In genomic region chr3:14298442-14298841, GRCh38 we compare ENCODE assay signal across 14 cellular contexts.
A peak's percentile ranks its signal among the peaks of the same experiment; 100 is the strongest.
DNase-seq lines count a peak whose midpoint lies in the region; ATAC-seq and TF ChIP-seq lines count a peak whose summit lies in the region.
"Had no signal": no experiment of that assay in that cellular context is flagged by ENCODE, and none has a peak within 500 bp of the region (broad histone marks: within the 10 kb centered on the region; RNA-seq: fewer than 3 reads in every experiment).

No MANE protein-coding gene starts in this region.

- DNase-seq in activated naive CD8-positive, alpha-beta T cell treated with anti-CD3 and anti-CD28 coated beads, Interleukin-2, amount 10 ng/mL, durations not matched to agents 7 days and 5 days: no peak
- no peak for DNase-seq in activated naive CD8-positive, alpha-beta T cell treated with anti-CD3 and anti-CD28 coated beads for 36 hours
- DNase-seq in esophagus muscularis mucosa (ENCODE audit: extremely low spot score) (no peak), osteoblast (ENCODE audit: insufficient read length, low spot score, missing footprints) (peak; percentile 53), mucosa of descending colon (no peak)
- DNase-seq: Kasumi-1, NCI-H2029, NCI-H524 had no signal

- POLR2A ChIA-PET in activated naive CD8-positive, alpha-beta T cell treated with anti-CD3 and anti-CD28 coated beads, Interleukin-2, amount 10 ng/mL, durations not matched to agents 7 days and 5 days (lab: Charles Lee): no interaction called here

- H3K4me1 Mint-ChIP-seq in activated naive CD8-positive, alpha-beta T cell treated with anti-CD3 and anti-CD28 coated beads, Interleukin-2, amount 10 ng/mL, durations not matched to agents 7 days and 5 days: peaks cover 19% of the 10 kb centered on the region
- H3K4me1 Mint-ChIP-seq in activated naive CD8-positive, alpha-beta T cell treated with anti-CD3 and anti-CD28 coated beads for 36 hours: no peaks in the 10 kb centered on the region

- H3K36me3 Mint-ChIP-seq in activated naive CD8-positive, alpha-beta T cell treated with anti-CD3 and anti-CD28 coated beads, Interleukin-2, amount 10 ng/mL, durations not matched to agents 7 days and 5 days: no peaks in the 10 kb centered on the region
- no peaks in the 10 kb centered on the region for H3K36me3 Mint-ChIP-seq in activated naive CD8-positive, alpha-beta T cell treated with anti-CD3 and anti-CD28 coated beads for 36 hours

- H3K4me1 ChIP-seq in esophagus muscularis mucosa: peaks cover 5 to 19% (median 17%) of the 10 kb centered on the region in 4 donors
- H3K4me1 ChIP-seq in osteoblast (ENCODE audit: insufficient read depth, low read length): no peaks in the 10 kb centered on the region
- peaks cover 17% of the 10 kb centered on the region for H3K4me1 ChIP-seq in mucosa of descending colon (ENCODE audit: low read depth)

- H3K27ac Mint-ChIP-seq in activated naive CD8-positive, alpha-beta T cell treated with anti-CD3 and anti-CD28 coated beads, Interleukin-2, amount 10 ng/mL, durations not matched to agents 7 days and 5 days: peak overlapping the region; percentile 61
- H3K27ac Mint-ChIP-seq in activated naive CD8-positive, alpha-beta T cell treated with anti-CD3 and anti-CD28 coated beads for 36 hours: no peak overlapping the region

- intact Hi-C loops in esophagus muscularis mucosa (cut with DNase I) (no loop called here), mucosa of descending colon (cut with DNase I, micrococcal nuclease) (no loop called here)

- peaks cover 22% of the 10 kb centered on the region for H3K27me3 Mint-ChIP-seq in activated naive CD8-positive, alpha-beta T cell treated with anti-CD3 and anti-CD28 coated beads, Interleukin-2, amount 10 ng/mL, durations not matched to agents 7 days and 5 days
- H3K27me3 Mint-ChIP-seq in activated naive CD8-positive, alpha-beta T cell treated with anti-CD3 and anti-CD28 coated beads for 36 hours: peaks cover 18% of the 10 kb centered on the region

- H3K4me3 ChIP-seq in esophagus muscularis mucosa (no peak overlapping the region), osteoblast (ENCODE audit: insufficient read depth, low read length) (no peak overlapping the region), mucosa of descending colon (no peak overlapping the region)
- H3K4me3 ChIP-seq: BLaER1 treated with 17β-estradiol and CSF1 and Interleukin-3, amounts not matched to agents 10 nM and 100 nM; SJSA1 had no signal

- H3K27me3 ChIP-seq in esophagus muscularis mucosa (peaks cover 0 to 18% (median 0%) of the 10 kb centered on the region in 4 donors), osteoblast (ENCODE audit: insufficient read depth, low read length) (peaks cover 10% of the 10 kb centered on the region)
- H3K27me3 ChIP-seq: SJSA1 had no signal

- no peak overlapping the region for H3K4me2 ChIP-seq in osteoblast (ENCODE audit: insufficient read depth, low read length)
- H3K4me2 ChIP-seq: BLaER1 treated with 17β-estradiol and CSF1 and Interleukin-3, amounts not matched to agents 10 nM and 100 nM had no signal

- no peaks in the 10 kb centered on the region for H3K9me3 ChIP-seq in esophagus muscularis mucosa
- no peaks in the 10 kb centered on the region for H3K9me3 ChIP-seq in osteoblast (ENCODE audit: low read depth, low read length)
- H3K9me3 ChIP-seq in mucosa of descending colon: no peaks in the 10 kb centered on the region
- H3K9me3 ChIP-seq: SJSA1 had no signal

- peak overlapping the region; percentile 26 for H3K4me3 Mint-ChIP-seq in activated naive CD8-positive, alpha-beta T cell treated with anti-CD3 and anti-CD28 coated beads, Interleukin-2, amount 10 ng/mL, durations not matched to agents 7 days and 5 days
- H3K4me3 Mint-ChIP-seq in activated naive CD8-positive, alpha-beta T cell treated with anti-CD3 and anti-CD28 coated beads for 36 hours: no peak overlapping the region

- H3K36me3 ChIP-seq in esophagus muscularis mucosa (no peaks in the 10 kb centered on the region), osteoblast (ENCODE audit: insufficient read depth, low read length) (no peaks in the 10 kb centered on the region), mucosa of descending colon (ENCODE audit: low read depth) (no peaks in the 10 kb centered on the region)
- H3K36me3 ChIP-seq: BLaER1 treated with 17β-estradiol and CSF1 and Interleukin-3, amounts not matched to agents 10 nM and 100 nM; SJSA1 had no signal

- peak overlapping the region; percentile 57 to 72 (median 67) for H3K27ac ChIP-seq in esophagus muscularis mucosa (replicated peaks in 1 of 4)
- no peak overlapping the region for H3K27ac ChIP-seq in osteoblast (ENCODE audit: low read depth, low read length)
- H3K27ac ChIP-seq: BLaER1 treated with 17β-estradiol and CSF1 and Interleukin-3, amounts not matched to agents 10 nM and 100 nM; RWPE1; SJSA1 had no signal

- no peak overlapping the region for H2AFZ ChIP-seq in osteoblast (ENCODE audit: low read length)

- peak; percentile 83 for ATAC-seq in activated naive CD8-positive, alpha-beta T cell treated with anti-CD3 and anti-CD28 coated beads, Interleukin-2, amount 10 ng/mL, durations not matched to agents 7 days and 5 days (ENCODE audit: low read depth)
- ATAC-seq in GM18505 (IDR thresholded peaks at IDR 0.05; ENCODE audit: unreplicated experiment): no peak
- no peak for ATAC-seq in GM18909 (IDR thresholded peaks at IDR 0.05; ENCODE audit: poor library complexity, unreplicated experiment)
- ATAC-seq in GM18520 (IDR thresholded peaks at IDR 0.05; ENCODE audit: unreplicated experiment): no peak
- no peak for ATAC-seq in mucosa of descending colon

- no peaks in the 10 kb centered on the region for H4K20me1 ChIP-seq in osteoblast (ENCODE audit: insufficient read depth, low read length)

- no peak for TF ChIP-seq POLR2A in esophagus muscularis mucosa (IDR thresholded peaks at IDR 0.05; ENCODE audit: low read depth)
- no peak for TF ChIP-seq POLR2A in GM18505 (IDR thresholded peaks at IDR 0.05; ENCODE audit: borderline replicate concordance, extremely low read depth, insufficient read depth, insufficient read length)

- TF ChIP-seq EP300 in esophagus muscularis mucosa (IDR thresholded peaks at IDR 0.05): no peak

- H3K9me3 Mint-ChIP-seq in activated naive CD8-positive, alpha-beta T cell treated with anti-CD3 and anti-CD28 coated beads, Interleukin-2, amount 10 ng/mL, durations not matched to agents 7 days and 5 days: no peaks in the 10 kb centered on the region
- H3K9me3 Mint-ChIP-seq in activated naive CD8-positive, alpha-beta T cell treated with anti-CD3 and anti-CD28 coated beads for 36 hours: no peaks in the 10 kb centered on the region

- TF ChIP-seq CTCF in esophagus muscularis mucosa (IDR thresholded peaks at IDR 0.05) (no peak), osteoblast (IDR thresholded peaks at IDR 0.05; ENCODE audit: extremely low read depth, low read depth, low read length) (no peak), mucosa of descending colon (IDR thresholded peaks at IDR 0.05) (no peak)

- H3K79me2 ChIP-seq in osteoblast (ENCODE audit: insufficient read depth, low read length): no peaks in the 10 kb centered on the region

- WGBS in esophagus muscularis mucosa: 93% methylated on average over 2 of the region's 5 CpGs
